17 cellular contexts compared by ENCODE assay signal in genomic region chr3:188133219-188133618, GRCh38. TPM values are rescaled to one million over a fixed set of nuclear protein-coding genes. Genes with fewer than 3 reads are reported as not detected.
DNase-seq lines count a peak whose midpoint lies in the region; ATAC-seq and TF ChIP-seq lines count a peak whose summit lies in the region.
"Had no signal": no experiment of that assay in that cellular context is flagged by ENCODE, and none has a peak within 500 bp of the region (broad histone marks: within the 10 kb centered on the region; RNA-seq: fewer than 3 reads in every experiment).

No MANE protein-coding gene starts in this region.

- H3K27ac Mint-ChIP-seq in nephron progenitor cell = no peak overlapping the region
- H3K27ac Mint-ChIP-seq: activated naive CD8-positive, alpha-beta T cell treated with anti-CD3 and anti-CD28 coated beads, Interleukin-2, amount 10 ng/mL, durations not matched to agents 7 days and 5 days; CD4-positive, CD25-positive, alpha-beta regulatory T cell; dendritic cell treated with granulocyte-macrophage colony-stimulating factor and Interleukin-4, amounts not matched to agents 40 ng/mL and 50 ng/mL, for 4 days had no signal

- no peaks in the 10 kb centered on the region for H3K9me3 Mint-ChIP-seq in nephron progenitor cell
- H3K9me3 Mint-ChIP-seq: dendritic cell treated with granulocyte-macrophage colony-stimulating factor and Interleukin-4, amounts not matched to agents 40 ng/mL and 50 ng/mL, for 4 days had no signal

- DNase-seq in choroid plexus epithelial cell (ENCODE audit: low read depth) = peak; percentile 83
- peak; percentile 100 for DNase-seq in renal cortical epithelial cell (ENCODE audit: low read depth)
- no peak for DNase-seq in UCSD-AML1 (lab: John Stamatoyannopoulos, UW; ENCODE audit: unreplicated experiment)
- no peak for DNase-seq in NCI-H1436 treated with DMSO at 0.1 percent for 48 hours (lab: John Stamatoyannopoulos, UW)
- DNase-seq in nephron progenitor cell = no peak
- DNase-seq: activated naive CD8-positive, alpha-beta T cell treated with anti-CD3 and anti-CD28 coated beads, Interleukin-2, amount 10 ng/mL, durations not matched to agents 7 days and 5 days; CD4-positive, CD25-positive, alpha-beta regulatory T cell; Kasumi-1; kidney; NCI-H2029; NCI-H82; SHP77; T1000 had no signal

- peaks cover 4% of the 10 kb centered on the region for H3K27me3 Mint-ChIP-seq in nephron progenitor cell (ENCODE audit: low read depth, poor library complexity)
- H3K27me3 Mint-ChIP-seq: activated naive CD8-positive, alpha-beta T cell treated with anti-CD3 and anti-CD28 coated beads, Interleukin-2, amount 10 ng/mL, durations not matched to agents 7 days and 5 days; dendritic cell treated with granulocyte-macrophage colony-stimulating factor and Interleukin-4, amounts not matched to agents 40 ng/mL and 50 ng/mL, for 4 days had no signal

- H3K4me3 Mint-ChIP-seq in nephron progenitor cell = no peak overlapping the region
- H3K4me3 Mint-ChIP-seq: activated naive CD8-positive, alpha-beta T cell treated with anti-CD3 and anti-CD28 coated beads, Interleukin-2, amount 10 ng/mL, durations not matched to agents 7 days and 5 days; CD4-positive, CD25-positive, alpha-beta regulatory T cell; dendritic cell treated with granulocyte-macrophage colony-stimulating factor and Interleukin-4, amounts not matched to agents 40 ng/mL and 50 ng/mL, for 4 days had no signal

- peaks cover 8% of the 10 kb centered on the region for H3K4me1 Mint-ChIP-seq in nephron progenitor cell

- no peak for TF ChIP-seq CTCF in choroid plexus epithelial cell (conservative IDR thresholded peaks at IDR 0.05; ENCODE audit: low read depth, low read length)
- no peak for TF ChIP-seq CTCF in nephron progenitor cell (IDR thresholded peaks at IDR 0.05)

- ATAC-seq in GM18861 (IDR thresholded peaks at IDR 0.05; ENCODE audit: unreplicated experiment) = peak; percentile 57
- peak; percentile 50 for ATAC-seq in HG03175 (IDR thresholded peaks at IDR 0.05; ENCODE audit: unreplicated experiment)
- ATAC-seq in GM19035 (IDR thresholded peaks at IDR 0.05; ENCODE audit: unreplicated experiment) = no peak

- H3K4me3 ChIP-seq in choroid plexus epithelial cell (ENCODE audit: low read depth, low read length) = no peak overlapping the region

- no peaks in the 10 kb centered on the region for H3K36me3 Mint-ChIP-seq in nephron progenitor cell (ENCODE audit: low read depth)
- H3K36me3 Mint-ChIP-seq: CD4-positive, CD25-positive, alpha-beta regulatory T cell had no signal

RNA-seq across cellular contexts. Expression of gene LPP, which starts 20.7 kb away (rescaled TPM):
- 83.2 and 95.5 TPM in 2 replicates for total RNA-seq in renal cortical epithelial cell

Comparison
In these comparisons a context has a peak if more than half of its experiments do, and no peak if none do; other contexts are left out.
1. DNase-seq: peak in choroid plexus epithelial cell (single experiment) and renal cortical epithelial cell (single experiment); none in UCSD-AML1 (single experiment), NCI-H1436 treated with DMSO at 0.1 percent for 48 hours (single experiment) and nephron progenitor cell (single experiment).